32 cellular contexts compared by ENCODE assay signal in the genomic region with DNA sequence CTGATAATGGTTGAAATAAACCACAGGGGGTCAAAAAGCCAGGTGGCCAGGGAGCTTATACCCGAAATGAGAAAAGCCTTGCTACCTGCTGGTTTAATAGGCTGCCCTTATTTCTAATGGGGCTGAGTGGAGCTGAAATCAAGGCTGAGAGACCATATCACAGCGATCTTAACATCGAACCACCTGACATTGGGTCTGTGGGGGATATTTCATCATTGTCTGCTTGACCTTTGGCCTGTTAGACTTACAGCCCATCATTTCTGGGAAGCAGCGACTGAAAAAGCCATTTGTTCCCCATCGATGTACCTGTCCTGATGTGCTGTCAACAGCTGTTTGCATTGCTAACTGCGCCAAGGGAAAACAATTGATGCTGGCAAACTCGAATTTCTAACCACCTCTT.
DNase-seq lines count a peak whose midpoint lies in the region; ATAC-seq, FAIRE-seq and TF ChIP-seq lines count a peak whose summit lies in the region.
"Had no signal": no experiment of that assay in that cellular context is flagged by ENCODE, and none has a peak within 500 bp of the region (broad histone marks: within the 10 kb centered on the region; RNA-seq: fewer than 3 reads in every experiment).

No MANE protein-coding gene starts in this region.

- no peak overlapping the region for H3K27ac ChIP-seq in esophagus squamous epithelium
- H3K27ac ChIP-seq: KMS-11, prostate gland, sigmoid colon, upper lobe of right lung had no signal

- no peak overlapping the region for H3K4me3 ChIP-seq in esophagus squamous epithelium
- H3K4me3 ChIP-seq: prostate gland, sigmoid colon, upper lobe of right lung had no signal

- WGBS in esophagus squamous epithelium, 2 donors: 55 to 64% methylated on average over 7 of the region's 7 CpGs

- POLR2A ChIA-PET in WTC11 (lab: Charles Lee): no interaction called here

- no peaks in the 10 kb centered on the region for H3K27me3 ChIP-seq in esophagus squamous epithelium
- H3K27me3 ChIP-seq: BE2C, sigmoid colon, upper lobe of right lung had no signal

- CTCF ChIA-PET in WTC11 (lab: Charles Lee): interaction anchor here (1.2 kb wide), 1 partner anchor 24 kb away, joined by 3 read pairs; no protein-coding TSS in a partner anchor

- DNase-seq in SHP77 (lab: John Stamatoyannopoulos, UW): peak; percentile 2 to 8
- DNase-seq in SHP77 treated with DMSO at 0.1 percent for 48 hours (lab: John Stamatoyannopoulos, UW): no peak
- DNase-seq in NCI-H1417 treated with DMSO at 0.1 percent for 48 hours (lab: John Stamatoyannopoulos, UW): peak; percentile 99
- DNase-seq in WTC11 (ENCODE audit: low spot score): no peak
- DNase-seq in GM12891 (ENCODE audit: insufficient read length, low spot score): no peak
- DNase-seq in esophagus squamous epithelium (lab: John Stamatoyannopoulos, UW): no peak
- no peak for DNase-seq in activated T-cell treated with anti-CD3 and anti-CD28 coated beads, Interleukin-2, amount 50 U/mL, for 4 hours
- DNase-seq: ACHN; activated CD4-positive, alpha-beta T cell treated with anti-CD3 and anti-CD28 coated beads, Interleukin-2, amount 50 U/mL, for 48 hours; activated CD8-positive, alpha-beta memory T cell treated with anti-CD3 and anti-CD28 coated beads, Interleukin-2, amount 50 U/mL, for 4 hours; activated effector memory CD4-positive, alpha-beta T cell treated with Interleukin-2 at 50 U/mL for 16 hours; activated naive CD8-positive, alpha-beta T cell treated with anti-CD3 and anti-CD28 coated beads for 36 hours; central memory CD4-positive, alpha-beta T cell; DND-41; endodermal cell; foreskin melanocyte; HCEC 1CT; left cardiac atrium; MM.1S; NCI-H1694 treated with DMSO at 0.1 percent for 48 hours; sigmoid colon; stimulated activated CD4-positive, alpha-beta T cell treated with anti-CD3 and anti-CD28 coated beads, Interleukin-4, amount 100 ng/mL, for 4 hours; upper lobe of right lung had no signal

- no peaks in the 10 kb centered on the region; the same call in 1 of the 2 replicates for H3K27me3 Mint-ChIP-seq in WTC11 (ENCODE audit: low read depth)
- peaks cover 7% of the 10 kb centered on the region for H3K27me3 Mint-ChIP-seq in activated T-cell treated with anti-CD3 and anti-CD28 coated beads, Interleukin-2, amount 50 U/mL, for 4 hours (ENCODE audit: low read depth)

- FAIRE-seq in GM12891 (lab: Jason Lieb, UNC): no peak
- FAIRE-seq: GM18507 had no signal

- peak; percentile 20; the same call in 1 of the 2 replicates for ATAC-seq in WTC11
- ATAC-seq in HG03565 (IDR thresholded peaks at IDR 0.05; ENCODE audit: unreplicated experiment): no peak
- no peak for ATAC-seq in activated T-cell treated with anti-CD3 and anti-CD28 coated beads, Interleukin-2, amount 50 U/mL, for 4 hours
- ATAC-seq: activated CD4-positive, CD25-positive, alpha-beta regulatory T cell treated with anti-CD3 and anti-CD28 coated beads, Interleukin-2, amount 50 U/mL, for 24 hours; esophagus mucosa; left cardiac atrium; stimulated activated memory B cell treated with anti-CD40 and anti-IgM and Interleukin-4, amounts not matched to agents 10 μg/mL and 1 μg/mL and 100 μg/mL, for 72 hours; upper lobe of right lung had no signal

- H3K36me3 Mint-ChIP-seq in WTC11: no peaks in the 10 kb centered on the region
- H3K36me3 Mint-ChIP-seq in activated T-cell treated with anti-CD3 and anti-CD28 coated beads, Interleukin-2, amount 50 U/mL, for 4 hours (ENCODE audit: insufficient read depth): no peaks in the 10 kb centered on the region
- H3K36me3 Mint-ChIP-seq: activated naive CD8-positive, alpha-beta T cell treated with anti-CD3 and anti-CD28 coated beads for 36 hours; memory B cell; stimulated activated memory B cell treated with anti-CD40 and anti-IgM and Interleukin-4, amounts not matched to agents 10 μg/mL and 1 μg/mL and 100 μg/mL, for 72 hours had no signal

- H3K4me1 Mint-ChIP-seq in WTC11: peaks cover 31% of the 10 kb centered on the region
- no peaks in the 10 kb centered on the region for H3K4me1 Mint-ChIP-seq in activated T-cell treated with anti-CD3 and anti-CD28 coated beads, Interleukin-2, amount 50 U/mL, for 4 hours (ENCODE audit: low read depth)
- H3K4me1 Mint-ChIP-seq: activated naive CD8-positive, alpha-beta T cell treated with anti-CD3 and anti-CD28 coated beads for 36 hours; memory B cell; stimulated activated memory B cell treated with anti-CD40 and anti-IgM and Interleukin-4, amounts not matched to agents 10 μg/mL and 1 μg/mL and 100 μg/mL, for 72 hours had no signal

- H3K9me3 Mint-ChIP-seq in WTC11: no peaks in the 10 kb centered on the region; the same call in 1 of the 2 replicates
- no peaks in the 10 kb centered on the region for H3K9me3 Mint-ChIP-seq in activated T-cell treated with anti-CD3 and anti-CD28 coated beads, Interleukin-2, amount 50 U/mL, for 4 hours
- H3K9me3 Mint-ChIP-seq: activated naive CD8-positive, alpha-beta T cell treated with anti-CD3 and anti-CD28 coated beads for 36 hours; endodermal cell; memory B cell; stimulated activated memory B cell treated with anti-CD40 and anti-IgM and Interleukin-4, amounts not matched to agents 10 μg/mL and 1 μg/mL and 100 μg/mL, for 72 hours had no signal

- no peaks in the 10 kb centered on the region for H3K9me3 ChIP-seq in esophagus squamous epithelium
- H3K9me3 ChIP-seq: BE2C, prostate gland, sigmoid colon, upper lobe of right lung had no signal

- H3K4me3 Mint-ChIP-seq in WTC11: no peak overlapping the region
- H3K4me3 Mint-ChIP-seq in activated T-cell treated with anti-CD3 and anti-CD28 coated beads, Interleukin-2, amount 50 U/mL, for 4 hours: no peak overlapping the region
- H3K4me3 Mint-ChIP-seq: activated naive CD8-positive, alpha-beta T cell treated with anti-CD3 and anti-CD28 coated beads for 36 hours; endodermal cell; memory B cell; stimulated activated memory B cell treated with anti-CD40 and anti-IgM and Interleukin-4, amounts not matched to agents 10 μg/mL and 1 μg/mL and 100 μg/mL, for 72 hours had no signal

- TF ChIP-seq CTCF in WTC11 (IDR thresholded peaks at IDR 0.05): no peak
- TF ChIP-seq CTCF in esophagus squamous epithelium (IDR thresholded peaks at IDR 0.05): no peak

- intact Hi-C loops in esophagus squamous epithelium (cut with DNase I): no loop called here

- TF ChIP-seq POLR2A in GM12891 (IDR thresholded peaks at IDR 0.05; ENCODE audit: low read depth, low read length) (no peak), esophagus squamous epithelium (IDR thresholded peaks at IDR 0.05) (no peak)

- peaks cover 0 to 4% (median 0%) of the 10 kb centered on the region in 3 donors for H3K4me1 ChIP-seq in esophagus squamous epithelium
- H3K4me1 ChIP-seq: BE2C, prostate gland, upper lobe of right lung had no signal

- no peak overlapping the region for H3K27ac Mint-ChIP-seq in WTC11
- H3K27ac Mint-ChIP-seq: activated naive CD8-positive, alpha-beta T cell treated with anti-CD3 and anti-CD28 coated beads for 36 hours; endodermal cell; memory B cell; stimulated activated memory B cell treated with anti-CD40 and anti-IgM and Interleukin-4, amounts not matched to agents 10 μg/mL and 1 μg/mL and 100 μg/mL, for 72 hours had no signal

- no peaks in the 10 kb centered on the region for H3K36me3 ChIP-seq in esophagus squamous epithelium
- H3K36me3 ChIP-seq: BE2C, prostate gland, sigmoid colon, upper lobe of right lung had no signal

TF ChIP-seq in WTC11, 78 proteins besides CTCF, POLR2A, EP300 and RAD21 (continues in another document):
- TF ChIP-seq, protein P1, sequence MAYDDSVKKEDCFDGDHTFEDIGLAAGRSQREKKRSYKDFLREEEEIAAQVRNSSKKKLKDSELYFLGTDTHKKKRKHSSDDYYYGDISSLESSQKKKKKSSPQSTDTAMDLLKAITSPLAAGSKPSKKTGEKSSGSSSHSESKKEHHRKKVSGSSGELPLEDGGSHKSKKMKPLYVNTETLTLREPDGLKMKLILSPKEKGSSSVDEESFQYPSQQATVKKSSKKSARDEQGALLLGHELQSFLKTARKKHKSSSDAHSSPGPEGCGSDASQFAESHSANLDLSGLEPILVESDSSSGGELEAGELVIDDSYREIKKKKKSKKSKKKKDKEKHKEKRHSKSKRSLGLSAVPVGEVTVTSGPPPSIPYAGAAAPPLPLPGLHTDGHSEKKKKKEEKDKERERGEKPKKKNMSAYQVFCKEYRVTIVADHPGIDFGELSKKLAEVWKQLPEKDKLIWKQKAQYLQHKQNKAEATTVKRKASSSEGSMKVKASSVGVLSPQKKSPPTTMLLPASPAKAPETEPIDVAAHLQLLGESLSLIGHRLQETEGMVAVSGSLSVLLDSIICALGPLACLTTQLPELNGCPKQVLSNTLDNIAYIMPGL (CRISPR knock-in tag; IDR thresholded peaks at IDR 0.05): no peak

TF ChIP-seq in GM12891, 5 proteins besides CTCF, POLR2A, EP300 and RAD21:
- TF ChIP-seq POLR2AphosphoS5 (IDR thresholded peaks at IDR 0.05; ENCODE audit: low read depth, low read length) (no peak), POU2F2 (IDR thresholded peaks at IDR 0.05; ENCODE audit: low read depth, low read length) (no peak)

Comparison
In these comparisons a context has a peak if more than half of its experiments do, and no peak if none do; other contexts are left out.
1. DNase-seq: peak in SHP77 (2 of 2) and NCI-H1417 treated with DMSO at 0.1 percent for 48 hours (single experiment); none in SHP77 treated with DMSO at 0.1 percent for 48 hours (single experiment), WTC11 (single experiment), GM12891 (single experiment), esophagus squamous epithelium (single experiment) and activated T-cell treated with anti-CD3 and anti-CD28 coated beads, Interleukin-2, amount 50 U/mL, for 4 hours (single experiment).